ENCODE assay signal across 20 cellular contexts in genomic region chr16:85145188-85145587, GRCh38. TPM values are rescaled to one million over a fixed set of nuclear protein-coding genes. Genes with fewer than 3 reads are reported as not detected.
A peak's percentile ranks its signal among the peaks of the same experiment; 100 is the strongest.
DNase-seq lines count a peak whose midpoint lies in the region; ATAC-seq, FAIRE-seq and TF ChIP-seq lines count a peak whose summit lies in the region.
"Had no signal": no experiment of that assay in that cellular context is flagged by ENCODE, and none has a peak within 500 bp of the region (broad histone marks: within the 10 kb centered on the region; RNA-seq: fewer than 3 reads in every experiment).

No MANE protein-coding gene starts in this region.

- peak; percentile 31; the same call in 1 of the 2 replicates for TF ChIP-seq CTCF in HepG2 (CRISPR knock-in tag; IDR thresholded peaks at IDR 0.05)
- TF ChIP-seq CTCF in right lobe of liver (IDR thresholded peaks at IDR 0.05), result no peak
- no peak for TF ChIP-seq CTCF in endothelial cell of umbilical vein (IDR thresholded peaks at IDR 0.05; ENCODE audit: extremely low read depth in 1 of 2, insufficient read depth in 1 of 2, low read depth in 1 of 2, low read length in 2 of 2)
- no peak for TF ChIP-seq CTCF in osteoblast (IDR thresholded peaks at IDR 0.05; ENCODE audit: extremely low read depth, low read depth, low read length)

- CTCF ChIA-PET in HepG2 (lab: Yijun Ruan, JAX; ENCODE audit: low intra/inter-chr PET ratio, low total read pairs), result no interaction called here
- CTCF ChIA-PET in endothelial cell of umbilical vein (lab: Charles Lee), result interaction anchor here (0.7 kb wide), 1 partner anchor 17 kb away, joined by 3 read pairs; no protein-coding TSS in a partner anchor

- TF ChIP-seq EP300 in HepG2 (IDR thresholded peaks at IDR 0.05; ENCODE audit: low read depth in 2 of 2, low read length in 2 of 2) (no peak), HepG2 (CRISPR knock-in tag; IDR thresholded peaks at IDR 0.05; ENCODE audit: borderline replicate concordance) (no peak)

- H3K27me3 ChIP-seq in HepG2 (ENCODE audit: control insufficient read depth in 1 of 2, insufficient read depth in 2 of 2, low read length in 2 of 2), result peaks cover 3 to 60% of the 10 kb centered on the region in 2 experiments
- no peaks in the 10 kb centered on the region for H3K27me3 ChIP-seq in right lobe of liver
- H3K27me3 ChIP-seq in endothelial cell of umbilical vein (ENCODE audit: control insufficient read depth in 2 of 2, insufficient read depth in 2 of 2, low read length in 2 of 2), result no peaks in the 10 kb centered on the region
- H3K27me3 ChIP-seq in osteoblast (ENCODE audit: insufficient read depth, low read length), result no peaks in the 10 kb centered on the region

- TF ChIP-seq RAD21 in HepG2 (CRISPR knock-in tag; IDR thresholded peaks at IDR 0.05), result no peak

- H3K9me3 ChIP-seq in HepG2 (ENCODE audit: low read length) (no peaks in the 10 kb centered on the region), right lobe of liver (no peaks in the 10 kb centered on the region), endothelial cell of umbilical vein (replicated peaks; ENCODE audit: control insufficient read depth, insufficient read depth, low read length) (no peaks in the 10 kb centered on the region), osteoblast (ENCODE audit: low read depth, low read length) (no peaks in the 10 kb centered on the region)
- H3K9me3 ChIP-seq: A549 had no signal

- BruUV-seq in HepG2 (replicated peaks; lab: Mats Ljungman, UMichigan) (no TSS peak), endothelial cell of umbilical vein (replicated peaks; lab: Mats Ljungman, UMichigan) (no TSS peak)

- H2AFZ ChIP-seq in HepG2 (ENCODE audit: low read length) (no peak overlapping the region), endothelial cell of umbilical vein (ENCODE audit: low read depth, low read length) (no peak overlapping the region), osteoblast (ENCODE audit: low read length) (no peak overlapping the region)

- peaks cover 90% of the 10 kb centered on the region for H3K4me1 ChIP-seq in HepG2 (ENCODE audit: insufficient read depth, low read length)
- H3K4me1 ChIP-seq in right lobe of liver, result peaks cover 0 to 22% (median 7%) of the 10 kb centered on the region in 4 donors
- H3K4me1 ChIP-seq in endothelial cell of umbilical vein (ENCODE audit: control insufficient read depth, extremely low read depth, insufficient read depth, low read length), result peaks cover 27% of the 10 kb centered on the region
- peaks cover 6% of the 10 kb centered on the region for H3K4me1 ChIP-seq in osteoblast (ENCODE audit: insufficient read depth, low read length)

- in situ Hi-C loops in HepG2 (cut with HindIII; ENCODE audit: extremely low pct_ligation_motif_present, low pct_unique_long_range_greater_than_20kb), result no loop called here

- ATAC-seq in HepG2, result no peak
- no peak for ATAC-seq in right lobe of liver
- no peak for ATAC-seq in stimulated activated naive B cell treated with anti-CD40 and anti-IgM and Interleukin-4, amounts not matched to agents 10 μg/mL and 1 μg/mL and 100 μg/mL, for 72 hours (replicated peaks)
- ATAC-seq: A549; CD8-positive, alpha-beta T cell had no signal

- no peak overlapping the region for H3K9ac ChIP-seq in HepG2 (ENCODE audit: insufficient read depth, low read depth, low read length)
- H3K9ac ChIP-seq in endothelial cell of umbilical vein (replicated peaks; ENCODE audit: extremely low read depth, insufficient read depth, low read length), result no peak overlapping the region

- no peak for DNase-seq in HepG2 (ENCODE audit: low spot score)
- DNase-seq in right lobe of liver, result no peak
- DNase-seq in endothelial cell of umbilical vein (ENCODE audit: low read depth, low spot score), result no peak
- peak; percentile 56 for DNase-seq in osteoblast (ENCODE audit: insufficient read length, low spot score, missing footprints)
- no peak for DNase-seq in cortex of kidney (lab: John Stamatoyannopoulos, UW)
- no peak for DNase-seq in stimulated activated naive B cell treated with anti-CD40 and anti-IgM and Interleukin-4, amounts not matched to agents 10 μg/mL and 1 μg/mL and 100 μg/mL, for 72 hours
- no peak for DNase-seq in erythroblast (lab: John Stamatoyannopoulos, UW)
- DNase-seq: COR-L47, DMS153, DMS79 treated with DMSO at 0.1 percent for 48 hours, EL, GOT3, H9 had no signal

- no peak overlapping the region for H3K4me2 ChIP-seq in HepG2 (ENCODE audit: low read depth, low read length)
- H3K4me2 ChIP-seq in endothelial cell of umbilical vein (ENCODE audit: insufficient read depth, low read length), result no peak overlapping the region
- no peak overlapping the region for H3K4me2 ChIP-seq in osteoblast (ENCODE audit: insufficient read depth, low read length)
- H3K4me2 ChIP-seq: A549 had no signal

- H3K79me2 ChIP-seq in HepG2 (ENCODE audit: insufficient read depth, low read length) (no peaks in the 10 kb centered on the region), endothelial cell of umbilical vein (ENCODE audit: control insufficient read depth, insufficient read depth, low read length) (no peaks in the 10 kb centered on the region), osteoblast (ENCODE audit: insufficient read depth, low read length) (no peaks in the 10 kb centered on the region)

- POLR2A ChIA-PET in HepG2 (lab: Yijun Ruan, JAX) (interaction anchor here (1.2 to 11.3 kb wide), 3 partner anchors 9 to 31 kb away, joined by 4 to 293 read pairs (median 5); no protein-coding TSS in a partner anchor), endothelial cell of umbilical vein (lab: Charles Lee) (no interaction called here)

- intact Hi-C loops in HepG2 (cut with micrococcal nuclease; ENCODE audit: unreplicated experiment), result loop anchor here (1.0 kb wide), 1 partner anchor 48 kb away; no protein-coding TSS in a partner anchor
- intact Hi-C loops in right lobe of liver (cut with DNase I), result no loop called here
- intact Hi-C loops in endothelial cell of umbilical vein (cut with micrococcal nuclease), result no loop called here

- FAIRE-seq in HepG2 (lab: Jason Lieb, UNC) (no peak), endothelial cell of umbilical vein (lab: Jason Lieb, UNC) (no peak)
- FAIRE-seq: A549, D721Med, G401.6, GM12891 had no signal

- H3K27ac Mint-ChIP-seq in stimulated activated naive B cell treated with anti-CD40 and anti-IgM and Interleukin-4, amounts not matched to agents 10 μg/mL and 1 μg/mL and 100 μg/mL, for 72 hours, result no peak overlapping the region
- H3K27ac Mint-ChIP-seq: CD14-positive monocyte; CD8-positive, alpha-beta T cell had no signal

- H4K20me1 ChIP-seq in HepG2 (ENCODE audit: insufficient read depth, low read length) (no peaks in the 10 kb centered on the region), endothelial cell of umbilical vein (replicated peaks; ENCODE audit: control insufficient read depth, extremely low read depth, insufficient read depth, low read length) (no peaks in the 10 kb centered on the region), osteoblast (ENCODE audit: insufficient read depth, low read length) (no peaks in the 10 kb centered on the region)

- no peaks in the 10 kb centered on the region for H3K4me1 Mint-ChIP-seq in stimulated activated naive B cell treated with anti-CD40 and anti-IgM and Interleukin-4, amounts not matched to agents 10 μg/mL and 1 μg/mL and 100 μg/mL, for 72 hours
- H3K4me1 Mint-ChIP-seq: CD14-positive monocyte had no signal

- H3K27ac ChIP-seq in HepG2 (ENCODE audit: extremely low read length, insufficient read depth, low read length), result no peak overlapping the region
- H3K27ac ChIP-seq in right lobe of liver, result no peak overlapping the region
- peak overlapping the region; percentile 89 for H3K27ac ChIP-seq in endothelial cell of umbilical vein (ENCODE audit: insufficient read depth, low read depth, low read length)
- H3K27ac ChIP-seq in osteoblast (ENCODE audit: low read depth, low read length), result no peak overlapping the region
- H3K27ac ChIP-seq: A549 had no signal

- H3K9me1 ChIP-seq in endothelial cell of umbilical vein (replicated peaks; ENCODE audit: control insufficient read depth, extremely low read depth, insufficient read depth, low read length), result no peaks in the 10 kb centered on the region

- dilution Hi-C loops in endothelial cell of umbilical vein (cut with MboI; ENCODE audit: extremely low pct_ligation_motif_present, low sequenced_read_pairs), result no loop called here

- H3K9me3 Mint-ChIP-seq in stimulated activated naive B cell treated with anti-CD40 and anti-IgM and Interleukin-4, amounts not matched to agents 10 μg/mL and 1 μg/mL and 100 μg/mL, for 72 hours, result no peaks in the 10 kb centered on the region
- H3K9me3 Mint-ChIP-seq: CD8-positive, alpha-beta T cell; H9 had no signal

- no peak overlapping the region for H3K4me3 ChIP-seq in HepG2 (replicated peaks in 1 of 3; ENCODE audit: insufficient read depth in 1 of 3, low read depth in 2 of 3, low read length in 3 of 3)
- no peak overlapping the region for H3K4me3 ChIP-seq in right lobe of liver
- H3K4me3 ChIP-seq in endothelial cell of umbilical vein (replicated peaks in 1 of 3; ENCODE audit: insufficient read depth in 1 of 3, low read depth in 1 of 3, low read length in 3 of 3), result no peak overlapping the region
- H3K4me3 ChIP-seq in osteoblast (ENCODE audit: insufficient read depth, low read length), result no peak overlapping the region
- H3K4me3 ChIP-seq: A549 had no signal

- 69% methylated on average over 9 of the region's 10 CpGs for WGBS in HepG2 (ENCODE audit: low lambda C conversion rate)
- no CpG with 5 or more reads among the region's 10 CpGs for WGBS in right lobe of liver (ENCODE audit: insufficient coverage, low coverage, low lambda C conversion rate, missing lambda C conversion rate)

- no peak overlapping the region for H3K4me3 Mint-ChIP-seq in stimulated activated naive B cell treated with anti-CD40 and anti-IgM and Interleukin-4, amounts not matched to agents 10 μg/mL and 1 μg/mL and 100 μg/mL, for 72 hours
- H3K4me3 Mint-ChIP-seq: CD14-positive monocyte; CD8-positive, alpha-beta T cell; H9 had no signal

- H3K36me3 ChIP-seq in HepG2 (replicated peaks in 1 of 2; ENCODE audit: control insufficient read depth in 1 of 2, insufficient read depth in 2 of 2, low read length in 2 of 2), result no peaks in the 10 kb centered on the region
- no peaks in the 10 kb centered on the region for H3K36me3 ChIP-seq in right lobe of liver
- H3K36me3 ChIP-seq in endothelial cell of umbilical vein (ENCODE audit: control insufficient read depth in 2 of 2, extremely low read depth in 1 of 2, insufficient read depth in 2 of 2, low read length in 2 of 2), result no peaks in the 10 kb centered on the region
- no peaks in the 10 kb centered on the region for H3K36me3 ChIP-seq in osteoblast (ENCODE audit: insufficient read depth, low read length)

- no peaks in the 10 kb centered on the region for H3K36me3 Mint-ChIP-seq in stimulated activated naive B cell treated with anti-CD40 and anti-IgM and Interleukin-4, amounts not matched to agents 10 μg/mL and 1 μg/mL and 100 μg/mL, for 72 hours
- H3K36me3 Mint-ChIP-seq: CD14-positive monocyte; CD8-positive, alpha-beta T cell had no signal

- peaks cover 30 to 37% of the 10 kb centered on the region in 2 donors for H3K27me3 Mint-ChIP-seq in stimulated activated naive B cell treated with anti-CD40 and anti-IgM and Interleukin-4, amounts not matched to agents 10 μg/mL and 1 μg/mL and 100 μg/mL, for 72 hours

- TF ChIP-seq POLR2A in HepG2 (IDR thresholded peaks at IDR 0.05; ENCODE audit: insufficient read depth in 1 of 2, low read depth in 2 of 2, low read length in 2 of 2), result no peak
- TF ChIP-seq POLR2A in right lobe of liver (IDR thresholded peaks at IDR 0.05), result no peak
- TF ChIP-seq POLR2A in endothelial cell of umbilical vein (IDR thresholded peaks at IDR 0.05; ENCODE audit: low read depth, low read length), result no peak
- TF ChIP-seq POLR2A in erythroblast (IDR thresholded peaks at IDR 0.05; ENCODE audit: low read length), result no peak

RNA-seq across cellular contexts. Expression of gene CIBAR2, which starts 32.9 kb away (rescaled TPM):
- total RNA-seq in HepG2 (2016; rRNA removed; fragmentation: Illumina TruSeq; extraction: Trizol), result not detected in 2 replicates
- total RNA-seq in HepG2 (2016; cell fraction: cytosol; rRNA removed; fragmentation: Illumina TruSeq; extraction: Trizol; ENCODE audit: low read depth), result not detected in 2 replicates
- total RNA-seq in HepG2 (2016; cell fraction: insoluble cytoplasmic fraction; rRNA removed; fragmentation: Illumina TruSeq; extraction: Trizol), result not detected in 2 replicates
- total RNA-seq in HepG2 (2016; cell fraction: membrane; rRNA removed; fragmentation: Illumina TruSeq; extraction: Trizol), result not detected in 2 replicates
- total RNA-seq in HepG2 (2016; cell fraction: nucleus; rRNA removed; fragmentation: Illumina TruSeq; extraction: Trizol), result not detected in 2 replicates
- polyA plus RNA-seq in HepG2 (2011; rRNA removed), result not detected in 2 replicates
- not detected in 2 replicates for polyA plus RNA-seq in HepG2 (2011; cell fraction: cytosol; rRNA removed)
- polyA plus RNA-seq in HepG2 (2011; cell fraction: nucleus; rRNA removed), result not detected in 2 replicates
- polyA plus RNA-seq in HepG2 (2012), result not detected in 2 replicates
- not detected in 2 replicates for polyA plus RNA-seq in HepG2 (2016; cell fraction: cytosol; fragmentation: Illumina TruSeq; extraction: Trizol; ENCODE audit: low read depth)
- not detected in 2 replicates for polyA plus RNA-seq in HepG2 (2016; cell fraction: insoluble cytoplasmic fraction; fragmentation: Illumina TruSeq; extraction: Trizol; ENCODE audit: low read depth)
- not detected in 2 replicates for polyA plus RNA-seq in HepG2 (2016; cell fraction: membrane; fragmentation: Illumina TruSeq; extraction: Trizol; ENCODE audit: low read depth)
- polyA plus RNA-seq in HepG2 (2016; cell fraction: nucleus; fragmentation: Illumina TruSeq; extraction: Trizol; ENCODE audit: insufficient read depth, low read depth), result not detected in 2 replicates
- not detected in 2 replicates for polyA minus RNA-seq in HepG2 (2011; rRNA and poly(A)+ RNA removed; ENCODE audit: low replicate concordance)
- not detected in 2 replicates for polyA minus RNA-seq in HepG2 (2011; cell fraction: cytosol; rRNA and poly(A)+ RNA removed)
- not detected in 2 replicates for polyA minus RNA-seq in HepG2 (2011; cell fraction: nucleus; rRNA and poly(A)+ RNA removed)
- not detected for total RNA-seq in right lobe of liver
- not detected in 2 replicates for total RNA-seq in endothelial cell of umbilical vein
- 0.07 and 0.30 TPM in 2 replicates for polyA plus RNA-seq in endothelial cell of umbilical vein
- 0.13 TPM in 1 of 2 replicates, not detected in the other for polyA plus RNA-seq in endothelial cell of umbilical vein (2011; cell fraction: cytosol; rRNA removed)
- 2.5 and 3.1 TPM in 2 replicates for polyA plus RNA-seq in endothelial cell of umbilical vein (2011; cell fraction: nucleus; rRNA removed)
- polyA plus RNA-seq in endothelial cell of umbilical vein (2012), result 0.15 and 0.23 TPM in 2 replicates
- not detected in 2 replicates for polyA minus RNA-seq in endothelial cell of umbilical vein
- polyA minus RNA-seq in endothelial cell of umbilical vein (2011; cell fraction: cytosol; rRNA and poly(A)+ RNA removed), result not detected
- polyA minus RNA-seq in endothelial cell of umbilical vein (2011; cell fraction: nucleus; rRNA and poly(A)+ RNA removed), result 0.38 TPM in 1 of 2 replicates, not detected in the other
- under 0.01 TPM in 1 of 2 replicates, not detected in the other for total RNA-seq in osteoblast
- total RNA-seq: CD8-positive, alpha-beta T cell; H9; HT-29 had no signal
- polyA plus RNA-seq: A549, CD14-positive monocyte had no signal
